In genomic region chr15:40755821-40756220, GRCh38 we compare ENCODE assay signal across 8 cellular contexts. TPM values are rescaled to one million over a fixed set of nuclear protein-coding genes. Genes with fewer than 3 reads are reported as not detected.
DNase-seq lines count a peak whose midpoint lies in the region; ATAC-seq and TF ChIP-seq lines count a peak whose summit lies in the region.

No MANE protein-coding gene starts in this region.

- DNase-seq in activated CD8-positive, alpha-beta memory T cell treated with anti-CD3 and anti-CD28 coated beads, Interleukin-2, amount 10 ng/mL, durations not matched to agents 7 days and 5 days, result no peak
- no peak for DNase-seq in activated CD8-positive, alpha-beta memory T cell treated with anti-CD3 and anti-CD28 coated beads, Interleukin-2, amount 50 U/mL, for 4 hours
- DNase-seq in WERI-Rb-1 (no peak), thoracic aorta (ENCODE audit: low spot score) (no peak), SW 1271 (lab: John Stamatoyannopoulos, UW) (no peak), hippocampal formation (lab: John Stamatoyannopoulos, UW) (no peak)

- peak overlapping the region; percentile 97; the same call in 1 of the 2 replicates for H3K9ac ChIP-seq in iPS-20b (ENCODE audit: low read depth, low read length)

- peak overlapping the region; percentile 88 for H3K4me3 Mint-ChIP-seq in activated CD8-positive, alpha-beta memory T cell treated with anti-CD3 and anti-CD28 coated beads, Interleukin-2, amount 10 ng/mL, durations not matched to agents 7 days and 5 days

- peaks cover 28% of the 10 kb centered on the region for H3K4me1 Mint-ChIP-seq in activated CD8-positive, alpha-beta memory T cell treated with anti-CD3 and anti-CD28 coated beads, Interleukin-2, amount 10 ng/mL, durations not matched to agents 7 days and 5 days

- H3K27ac Mint-ChIP-seq in activated CD8-positive, alpha-beta memory T cell treated with anti-CD3 and anti-CD28 coated beads, Interleukin-2, amount 10 ng/mL, durations not matched to agents 7 days and 5 days, result peak overlapping the region; percentile 99

- H3K27ac ChIP-seq in WERI-Rb-1 (peak overlapping the region; percentile 96), iPS-20b (ENCODE audit: low read length) (peak overlapping the region; percentile 73), thoracic aorta (peak overlapping the region; percentile 69)

- H3K36me3 Mint-ChIP-seq in activated CD8-positive, alpha-beta memory T cell treated with anti-CD3 and anti-CD28 coated beads, Interleukin-2, amount 10 ng/mL, durations not matched to agents 7 days and 5 days, result peaks cover 10% of the 10 kb centered on the region

- H3K4me3 ChIP-seq in WERI-Rb-1 (ENCODE audit: low read depth, low read length), result peak overlapping the region; percentile 91
- H3K4me3 ChIP-seq in iPS-20b (ENCODE audit: low read length), result peak overlapping the region; percentile 86; the same call in 1 of the 2 replicates
- H3K4me3 ChIP-seq in thoracic aorta, result peak overlapping the region; percentile 98

- H3K36me3 ChIP-seq in WERI-Rb-1 (peaks cover 25% of the 10 kb centered on the region), iPS-20b (ENCODE audit: insufficient read depth, low read depth, low read length) (peaks cover 9% of the 10 kb centered on the region; the same call in 1 of the 2 replicates), thoracic aorta (peaks cover 13% of the 10 kb centered on the region)

- no peaks in the 10 kb centered on the region for H3K9me3 ChIP-seq in WERI-Rb-1 (ENCODE audit: severe bottlenecking)
- H3K9me3 ChIP-seq in iPS-20b (ENCODE audit: insufficient read depth, low read depth, low read length), result no peaks in the 10 kb centered on the region
- no peaks in the 10 kb centered on the region for H3K9me3 ChIP-seq in thoracic aorta

- CTCF ChIA-PET in activated CD8-positive, alpha-beta memory T cell treated with anti-CD3 and anti-CD28 coated beads, Interleukin-2, amount 10 ng/mL, durations not matched to agents 7 days and 5 days (lab: Charles Lee), result interaction anchor here (1.4 kb wide), 1 partner anchor 9 kb away, joined by 4 read pairs; no protein-coding TSS in a partner anchor

- H3K27me3 ChIP-seq in WERI-Rb-1 (ENCODE audit: insufficient read depth, low read depth, severe bottlenecking), result no peaks in the 10 kb centered on the region
- H3K27me3 ChIP-seq in iPS-20b (ENCODE audit: insufficient read depth, low read length), result no peaks in the 10 kb centered on the region
- H3K27me3 ChIP-seq in thoracic aorta (replicated peaks; ENCODE audit: insufficient read depth), result no peaks in the 10 kb centered on the region

- TF ChIP-seq CTCF in WERI-Rb-1 (IDR thresholded peaks at IDR 0.05; ENCODE audit: low read depth, low read length) (no peak), thoracic aorta (IDR thresholded peaks at IDR 0.05) (no peak)

- no peak for ATAC-seq in activated CD8-positive, alpha-beta memory T cell treated with anti-CD3 and anti-CD28 coated beads, Interleukin-2, amount 10 ng/mL, durations not matched to agents 7 days and 5 days
- ATAC-seq in thoracic aorta (ENCODE audit: insufficient number of reproducible peaks, low FRiP score, low read depth) (no peak), HG03460 (IDR thresholded peaks at IDR 0.05; ENCODE audit: unreplicated experiment) (no peak)

- no peaks in the 10 kb centered on the region for H3K27me3 Mint-ChIP-seq in activated CD8-positive, alpha-beta memory T cell treated with anti-CD3 and anti-CD28 coated beads, Interleukin-2, amount 10 ng/mL, durations not matched to agents 7 days and 5 days

- no peaks in the 10 kb centered on the region for H3K9me3 Mint-ChIP-seq in activated CD8-positive, alpha-beta memory T cell treated with anti-CD3 and anti-CD28 coated beads, Interleukin-2, amount 10 ng/mL, durations not matched to agents 7 days and 5 days (ENCODE audit: low read depth)

- H3K4me1 ChIP-seq in iPS-20b (ENCODE audit: insufficient read depth, low read length) (no peaks in the 10 kb centered on the region; the same call in 1 of the 2 replicates), thoracic aorta (ENCODE audit: control insufficient read depth in 1 of 2, low read depth in 2 of 2) (peaks cover 7 to 20% of the 10 kb centered on the region in 2 donors)

RNA-seq across cellular contexts. Expression of gene RMDN3, which starts 0.8 kb away (rescaled TPM):
- 10 to 100 TPM; 30.9 to 33.1 TPM for total RNA-seq in activated CD8-positive, alpha-beta memory T cell treated with anti-CD3 and anti-CD28 coated beads, Interleukin-2, amount 10 ng/mL, durations not matched to agents 7 days and 5 days
- 10 to 100 TPM; 17.2 to 34.5 TPM for total RNA-seq in thoracic aorta

RNA-seq across cellular contexts. Expression of gene GCHFR, which starts 8.0 kb away (rescaled TPM):
- total RNA-seq in activated CD8-positive, alpha-beta memory T cell treated with anti-CD3 and anti-CD28 coated beads, Interleukin-2, amount 10 ng/mL, durations not matched to agents 7 days and 5 days, result 10 to 100 TPM; 25.9 to 29.1 TPM
- total RNA-seq in thoracic aorta, result 10 to 100 TPM; 14.1 to 17.2 TPM

RNA-seq across cellular contexts. Expression of gene C15orf62, which starts 14.0 kb away (rescaled TPM):
- total RNA-seq in activated CD8-positive, alpha-beta memory T cell treated with anti-CD3 and anti-CD28 coated beads, Interleukin-2, amount 10 ng/mL, durations not matched to agents 7 days and 5 days, result under 1 TPM; 0.45 to 0.82 TPM
- total RNA-seq in thoracic aorta, result under 1 TPM in 1 of 2 donors, not detected in 1; 0.54 TPM

RNA-seq across cellular contexts. Expression of gene ZFYVE19, which starts 51.1 kb away (rescaled TPM):
- total RNA-seq in activated CD8-positive, alpha-beta memory T cell treated with anti-CD3 and anti-CD28 coated beads, Interleukin-2, amount 10 ng/mL, durations not matched to agents 7 days and 5 days, result 10 to 100 TPM; 28.2 TPM
- total RNA-seq in thoracic aorta, result 10 to 100 TPM; 10.9 to 17.3 TPM

RNA-seq across cellular contexts. Expression of gene DNAJC17, which starts 51.5 kb away (rescaled TPM):
- 10 to 100 TPM; 45.6 to 51.2 TPM for total RNA-seq in activated CD8-positive, alpha-beta memory T cell treated with anti-CD3 and anti-CD28 coated beads, Interleukin-2, amount 10 ng/mL, durations not matched to agents 7 days and 5 days
- total RNA-seq in thoracic aorta, result 10 to 100 TPM in 1 of 2 donors, 1 to 10 TPM in 1; 6.1 to 20.4 TPM
